Comparison of ENCODE assay signal across 17 cellular contexts in genomic region chr10:79346012-79346340, GRCh38. TPM values are rescaled to one million over a fixed set of nuclear protein-coding genes. Genes with fewer than 3 reads are reported as not detected.
DNase-seq lines count a peak whose midpoint lies in the region; ATAC-seq and TF ChIP-seq lines count a peak whose summit lies in the region.
"Had no signal": no experiment of that assay in that cellular context is flagged by ENCODE, and none has a peak within 500 bp of the region (broad histone marks: within the 10 kb centered on the region; RNA-seq: fewer than 3 reads in every experiment).

No MANE protein-coding gene starts in this region.

- in situ Hi-C loops in T47D (cut with HindIII; ENCODE audit: low pct_unique_long_range_greater_than_20kb, low sequenced_read_pairs) = no loop called here

- BruUV-seq in MCF 10A (replicated peaks; lab: Mats Ljungman, UMichigan) = no TSS peak

- intact Hi-C loops in MCF 10A (cut with micrococcal nuclease) = no loop called here
- intact Hi-C loops in upper lobe of right lung (cut with DNase I) = no loop called here

- ATAC-seq in upper lobe of right lung = no peak
- ATAC-seq: gastrocnemius medialis, mucosa of descending colon had no signal

- no peaks in the 10 kb centered on the region for H3K27me3 Mint-ChIP-seq in MCF 10A (ENCODE audit: insufficient read depth, unreplicated experiment)
- H3K27me3 Mint-ChIP-seq in HFFc6 (ENCODE audit: insufficient read depth) = peaks cover 4% of the 10 kb centered on the region

- H3K9me3 Mint-ChIP-seq in MCF 10A (ENCODE audit: unreplicated experiment) (no peaks in the 10 kb centered on the region), HFFc6 (no peaks in the 10 kb centered on the region)

- H3K4me1 ChIP-seq in endocrine pancreas (ENCODE audit: control insufficient read depth, insufficient read depth, low read length) (no peaks in the 10 kb centered on the region), upper lobe of right lung (peaks cover 20% of the 10 kb centered on the region)

- H3K36me3 ChIP-seq in WERI-Rb-1 (peaks cover 29% of the 10 kb centered on the region), endocrine pancreas (ENCODE audit: control insufficient read depth, insufficient read depth, low read length) (no peaks in the 10 kb centered on the region), upper lobe of right lung (peaks cover 20% of the 10 kb centered on the region)

- peak overlapping the region; percentile 9 for H3K9ac ChIP-seq in endocrine pancreas (ENCODE audit: control insufficient read depth, insufficient read depth, low read length)

- no peak for TF ChIP-seq CTCF in MCF 10A (IDR thresholded peaks at IDR 0.05; ENCODE audit: unreplicated experiment)
- TF ChIP-seq CTCF in WERI-Rb-1 (IDR thresholded peaks at IDR 0.05; ENCODE audit: low read depth, low read length) = no peak
- no peak for TF ChIP-seq CTCF in upper lobe of right lung (IDR thresholded peaks at IDR 0.05)
- TF ChIP-seq CTCF in HFFc6 (IDR thresholded peaks at IDR 0.05) = no peak

- H3K4me1 Mint-ChIP-seq in MCF 10A (ENCODE audit: insufficient read depth, unreplicated experiment) (peaks cover 5% of the 10 kb centered on the region), HFFc6 (ENCODE audit: low read depth) (peaks cover 19% of the 10 kb centered on the region)

- CTCF ChIA-PET in MCF 10A (lab: Yijun Ruan, JAX) = interaction anchor here (0.5 to 3.3 kb wide), 8 partner anchors 10 to 757 kb away, joined by 3 to 34 read pairs (median 3); no protein-coding TSS in a partner anchor

- H3K36me3 Mint-ChIP-seq in MCF 10A (ENCODE audit: insufficient read depth, unreplicated experiment) = peaks cover 23% of the 10 kb centered on the region
- H3K36me3 Mint-ChIP-seq in HFFc6 (ENCODE audit: low read depth) = peaks cover 23% of the 10 kb centered on the region

- POLR2A ChIA-PET in MCF 10A (lab: Yijun Ruan, JAX) = interaction anchor here (0.6 to 1.4 kb wide), 3 partner anchors 11 to 25 kb away, joined by 3 to 5 read pairs (median 4); no protein-coding TSS in a partner anchor

- DNase-seq in T47D (ENCODE audit: low read depth in 1 of 2, low spot score in 1 of 2) (peak; percentile 32 to 38), MCF 10A (ENCODE audit: unreplicated experiment) (no peak), WERI-Rb-1 (no peak), upper lobe of right lung (no peak), DMS53 (lab: John Stamatoyannopoulos, UW) (no peak), HFFc6 (no peak)
- no peak for DNase-seq in stimulated activated CD4-positive, alpha-beta T cell treated with anti-CD3 and anti-CD28 coated beads, Interleukin-1b, Interleukin-23, amount 100 ng/mL, for 48 hours
- DNase-seq: activated CD4-positive, alpha-beta T cell treated with anti-CD3 and anti-CD28 coated beads for 48 hours; mucosa of descending colon; NCI-H2081 treated with DMSO at 0.1 percent for 48 hours; NCI-H524 treated with DMSO at 0.1 percent for 48 hours; occipital lobe; T1000 had no signal

- peak overlapping the region; percentile 95 for H3K27ac ChIP-seq in WERI-Rb-1
- H3K27ac ChIP-seq in upper lobe of right lung = no peak overlapping the region
- H3K27ac ChIP-seq: coronary artery, gastrocnemius medialis had no signal

- H3K27me3 ChIP-seq in WERI-Rb-1 (ENCODE audit: insufficient read depth, low read depth, severe bottlenecking) (no peaks in the 10 kb centered on the region), endocrine pancreas (ENCODE audit: control insufficient read depth, insufficient read depth, low read length) (no peaks in the 10 kb centered on the region), upper lobe of right lung (no peaks in the 10 kb centered on the region)
- H3K27me3 ChIP-seq: gastrocnemius medialis, sigmoid colon had no signal

- H3K27ac Mint-ChIP-seq in MCF 10A (ENCODE audit: low read depth, unreplicated experiment) (no peak overlapping the region), HFFc6 (no peak overlapping the region)

- H3K4me3 Mint-ChIP-seq in MCF 10A (ENCODE audit: unreplicated experiment) (no peak overlapping the region), HFFc6 (no peak overlapping the region)

- H3K9me3 ChIP-seq in WERI-Rb-1 (ENCODE audit: severe bottlenecking) = no peaks in the 10 kb centered on the region
- no peaks in the 10 kb centered on the region for H3K9me3 ChIP-seq in endocrine pancreas (ENCODE audit: control insufficient read depth, low read length)
- no peaks in the 10 kb centered on the region for H3K9me3 ChIP-seq in upper lobe of right lung
- H3K9me3 ChIP-seq: gastrocnemius medialis, mucosa of descending colon, sigmoid colon had no signal

- no peak overlapping the region for H3K4me3 ChIP-seq in WERI-Rb-1 (ENCODE audit: low read depth, low read length)
- no peak overlapping the region for H3K4me3 ChIP-seq in endocrine pancreas (ENCODE audit: control insufficient read depth, insufficient read depth, low read length)
- H3K4me3 ChIP-seq in upper lobe of right lung = no peak overlapping the region
- H3K4me3 ChIP-seq: gastrocnemius medialis, mucosa of descending colon, sigmoid colon had no signal

RNA-seq across cellular contexts. Expression of gene PPIF, which starts 1.3 kb away (rescaled TPM):
- total RNA-seq in MCF 10A (2022) (76.5 and 76.9 TPM in 2 replicates), upper lobe of right lung (30.7 TPM)
- total RNA-seq in HFFc6 (2021; fragmentation: NEBNext Ultra II Directional; extraction: Animal tissue kit (Norgen Biotek cat#: 25700)) = 100 to 1,000 TPM in 3 of 6 experiments, 10 to 100 TPM in 3; 66.1 to 109 (median 98.9) TPM

Comparison
In these comparisons a context has a peak if more than half of its experiments do, and no peak if none do; other contexts are left out.
1. DNase-seq: peak in T47D (2 of 2); none in MCF 10A (single experiment), WERI-Rb-1 (single experiment), stimulated activated CD4-positive, alpha-beta T cell treated with anti-CD3 and anti-CD28 coated beads, Interleukin-1b, Interleukin-23, amount 100 ng/mL, for 48 hours (single experiment), upper lobe of right lung (single experiment), DMS53 (single experiment) and HFFc6 (single experiment).